ENCODE assay signal across 2 cellular contexts in genomic region chr7:118328505-118329211, GRCh38.
TF ChIP-seq lines count a peak whose summit lies in the region.

No MANE protein-coding gene starts in this region.

TF ChIP-seq in GM23338, 12 proteins besides CTCF, POLR2A, EP300 and RAD21:
- TF ChIP-seq REST (IDR thresholded peaks at IDR 0.05; ENCODE audit: unreplicated experiment) (no peak), ZNF462 (CRISPR knock-in tag; IDR thresholded peaks at IDR 0.05) (no peak), POLR2AphosphoS5 (IDR thresholded peaks at IDR 0.05; ENCODE audit: low read depth) (no peak), ZNF331 (CRISPR knock-in tag; IDR thresholded peaks at IDR 0.05; ENCODE audit: low read depth) (no peak), EZH2phosphoT487 (IDR thresholded peaks at IDR 0.05; ENCODE audit: unreplicated experiment) (no peak), ZNF114 (CRISPR knock-in tag; IDR thresholded peaks at IDR 0.05) (no peak), CREB1 (CRISPR knock-in tag; IDR thresholded peaks at IDR 0.05; ENCODE audit: low read depth) (no peak), EZH2 (IDR thresholded peaks at IDR 0.05; ENCODE audit: low read depth, unreplicated experiment) (no peak), ETS1 (IDR thresholded peaks at IDR 0.05) (no peak), JUNB (IDR thresholded peaks at IDR 0.05; ENCODE audit: unreplicated experiment) (no peak), STAT1 (IDR thresholded peaks at IDR 0.05; ENCODE audit: unreplicated experiment) (no peak), NANOG (IDR thresholded peaks at IDR 0.05; ENCODE audit: borderline replicate concordance) (no peak)

TF ChIP-seq in H1, 55 proteins besides CTCF, POLR2A, EP300 and RAD21:
- TF ChIP-seq HDAC2 (IDR thresholded peaks at IDR 0.05; ENCODE audit: borderline replicate concordance in 1 of 2, low read depth in 2 of 2, low read length in 2 of 2) (no peak), NANOG (IDR thresholded peaks at IDR 0.05; ENCODE audit: insufficient read depth, low read depth, low read length, poor library complexity, severe bottlenecking) (no peak), MAX (IDR thresholded peaks at IDR 0.05) (no peak), EZH2 (IDR thresholded peaks at IDR 0.05; ENCODE audit: low read depth, low read length, severe bottlenecking) (no peak), CHD1 (IDR thresholded peaks at IDR 0.05; ENCODE audit: low read depth, low read length) (no peak), SIX5 (IDR thresholded peaks at IDR 0.05; ENCODE audit: low read depth, low read length) (no peak), GABPA (IDR thresholded peaks at IDR 0.05; ENCODE audit: borderline replicate concordance, insufficient read depth, low read length) (no peak), TBP (IDR thresholded peaks at IDR 0.05; ENCODE audit: low read depth, low read length) (no peak), SIRT6 (IDR thresholded peaks at IDR 0.05; ENCODE audit: low read length) (no peak), TAF1 (IDR thresholded peaks at IDR 0.05; ENCODE audit: low read depth, low read length) (no peak), TCF12 (IDR thresholded peaks at IDR 0.05; ENCODE audit: low read depth, low read length) (no peak), ASH2L (IDR thresholded peaks at IDR 0.05; ENCODE audit: low read length) (no peak), RNF2 (IDR thresholded peaks at IDR 0.05; ENCODE audit: borderline replicate concordance, low read depth, low read length, missing control alignments, poor library complexity, severe bottlenecking) (no peak), RBBP5 (IDR thresholded peaks at IDR 0.05; ENCODE audit: borderline replicate concordance, low read depth, low read length) (no peak), KDM4A (IDR thresholded peaks at IDR 0.05; ENCODE audit: low read depth, low read length, severe bottlenecking) (no peak), PHF8 (conservative IDR thresholded peaks at IDR 0.05; ENCODE audit: low read depth, low read length) (no peak), NRF1 (IDR thresholded peaks at IDR 0.05; ENCODE audit: low read depth, low read length) (no peak), MAFK (IDR thresholded peaks at IDR 0.05; ENCODE audit: low read depth, low read length) (no peak), FOSL1 (IDR thresholded peaks at IDR 0.05; ENCODE audit: insufficient read depth, low read depth, low read length) (no peak), JUN (IDR thresholded peaks at IDR 0.05; ENCODE audit: low read depth, low read length) (no peak)
TF ChIP-seq in H1: peak in this region for 0.
